ENCODE assay signal across 17 cellular contexts in the genomic region with DNA sequence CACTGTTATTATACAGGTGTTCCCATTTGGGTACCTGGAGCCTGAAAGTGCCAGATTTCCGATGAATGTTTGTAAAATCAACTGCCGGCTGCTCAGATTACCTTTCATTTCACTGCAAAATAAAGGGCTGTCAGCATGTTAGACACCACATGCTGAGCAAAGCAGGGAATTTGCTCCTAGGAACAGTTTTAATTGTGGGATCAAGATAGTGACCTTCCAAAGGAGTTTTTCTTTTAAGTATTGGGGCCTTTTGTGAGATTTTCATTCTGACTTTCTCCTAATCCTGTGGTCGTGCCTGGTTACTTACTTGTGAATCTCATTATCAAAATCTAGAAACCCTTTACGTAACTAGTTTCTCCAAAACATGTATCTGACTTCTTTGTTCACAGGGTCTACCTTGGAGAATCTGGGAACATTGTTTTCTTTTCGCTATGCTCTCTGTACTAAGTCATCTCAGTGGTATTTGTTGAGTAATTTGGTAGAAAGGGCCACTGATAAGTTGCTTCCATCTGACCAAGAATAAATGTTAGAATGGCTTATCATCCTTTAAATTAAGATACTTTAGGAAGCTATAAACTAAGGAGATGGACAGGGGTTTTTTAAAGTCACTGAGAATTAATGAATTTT. TPM values are rescaled to one million over a fixed set of nuclear protein-coding genes. Genes with fewer than 3 reads are reported as not detected.
A peak's percentile ranks its signal among the peaks of the same experiment; 100 is the strongest.
DNase-seq lines count a peak whose midpoint lies in the region; ATAC-seq and TF ChIP-seq lines count a peak whose summit lies in the region.
"Had no signal": no experiment of that assay in that cellular context is flagged by ENCODE, and none has a peak within 500 bp of the region (broad histone marks: within the 10 kb centered on the region; RNA-seq: fewer than 3 reads in every experiment).

No MANE protein-coding gene starts in this region.

- H3K79me2 ChIP-seq in mesendoderm (ENCODE audit: control insufficient read depth, insufficient read depth, low read length) = no peaks in the 10 kb centered on the region

- H4K8ac ChIP-seq in mesendoderm (ENCODE audit: low read depth, low read length) = no peak overlapping the region

- no peaks in the 10 kb centered on the region for H3K36me3 ChIP-seq in BLaER1 treated with 17β-estradiol and CSF1 and Interleukin-3, amounts not matched to agents 10 nM and 100 nM
- H3K36me3 ChIP-seq in mesendoderm (ENCODE audit: control insufficient read depth, insufficient read depth, low read length) = no peaks in the 10 kb centered on the region

- H3K9ac ChIP-seq in BLaER1 treated with 17β-estradiol and CSF1 and Interleukin-3, amounts not matched to agents 10 nM and 100 nM = peak overlapping the region in 1 of 11 experiments; percentile 16; a peak in 1 of 22 replicates
- H3K9ac ChIP-seq in mesendoderm (ENCODE audit: low read length) = no peak overlapping the region

- no peak overlapping the region for H3K27ac ChIP-seq in BLaER1 treated with 17β-estradiol and CSF1 and Interleukin-3, amounts not matched to agents 10 nM and 100 nM
- no peak overlapping the region for H3K27ac ChIP-seq in mesendoderm (ENCODE audit: low read depth, low read length)
- H3K27ac ChIP-seq: epithelial cell of prostate had no signal

- ATAC-seq in GM18873 (IDR thresholded peaks at IDR 0.05; ENCODE audit: low FRiP score, unreplicated experiment) (no peak), left ventricle myocardium superior (no peak)

- H3K9me3 ChIP-seq in BLaER1 treated with 17β-estradiol and CSF1 and Interleukin-3, amounts not matched to agents 10 nM and 100 nM (replicated peaks in 1 of 11) = no peaks in the 10 kb centered on the region

- peak; percentile 78 for DNase-seq in NCI-H146 (lab: John Stamatoyannopoulos, UW)
- peak; percentile 58 to 81 for DNase-seq in cardiac fibroblast (ENCODE audit: low read depth in 2 of 2)
- peak; percentile 60 for DNase-seq in mesendoderm
- no peak for DNase-seq in SKM-1 treated with dmso at 0.1 percent for 144 hours (lab: John Stamatoyannopoulos, UW; ENCODE audit: unreplicated experiment)
- no peak for DNase-seq in mesenteric fat pad (ENCODE audit: low spot score)
- DNase-seq in left ventricle myocardium superior = no peak
- DNase-seq: activated CD4-positive, alpha-beta T cell treated with anti-CD3 and anti-CD28 coated beads, Interleukin-2, amount 10 ng/mL, durations not matched to agents 7 days and 5 days; activated naive CD8-positive, alpha-beta T cell treated with anti-CD3 and anti-CD28 coated beads, Interleukin-2, amount 10 ng/mL, durations not matched to agents 7 days and 5 days; activated T-cell treated with anti-CD3 and anti-CD28 coated beads, Interleukin-2, amount 50 U/mL, for 1 hour; hippocampal formation; KBM-7; NCI-H1105; NCI-H345 had no signal

- no peak overlapping the region for H3K18ac ChIP-seq in mesendoderm (ENCODE audit: low read length)

- intact Hi-C loops in left ventricle myocardium superior (cut with micrococcal nuclease) = no loop called here

- no peak overlapping the region for H3K56ac ChIP-seq in mesendoderm (ENCODE audit: low read length)

- no peak overlapping the region for H3K4me3 ChIP-seq in BLaER1 treated with 17β-estradiol and CSF1 and Interleukin-3, amounts not matched to agents 10 nM and 100 nM
- H3K4me3 ChIP-seq in cardiac fibroblast (replicated peaks in 1 of 2; ENCODE audit: low read depth in 2 of 2, low read length in 2 of 2) (no peak overlapping the region), mesendoderm (ENCODE audit: low read length) (no peak overlapping the region)

- no peak overlapping the region for H4K5ac ChIP-seq in mesendoderm (ENCODE audit: low read length)

- peaks cover 19 to 63% (median 33%) of the 10 kb centered on the region in 10 experiments for H3K4me1 ChIP-seq in BLaER1 treated with 17β-estradiol and CSF1 and Interleukin-3, amounts not matched to agents 10 nM and 100 nM
- peaks cover 2% of the 10 kb centered on the region for H3K4me1 ChIP-seq in mesendoderm (ENCODE audit: control insufficient read depth, low read depth, low read length)

- no peak overlapping the region for H2BK15ac ChIP-seq in mesendoderm (replicated peaks; ENCODE audit: low read depth)

- H3K23ac ChIP-seq in mesendoderm (ENCODE audit: low read length) = no peak overlapping the region

- H2BK120ac ChIP-seq in mesendoderm (ENCODE audit: low read depth, low read length) = no peak overlapping the region

- no peak overlapping the region for H3K4ac ChIP-seq in mesendoderm (ENCODE audit: low read depth, low read length)

- peak overlapping the region in 7 of 11 experiments; percentile 55 to 82 (median 70); a peak in 13 of 22 replicates for H3K4me2 ChIP-seq in BLaER1 treated with 17β-estradiol and CSF1 and Interleukin-3, amounts not matched to agents 10 nM and 100 nM
- H3K4me2 ChIP-seq in mesendoderm (ENCODE audit: low read length) = no peak overlapping the region

- peaks cover 0 to 16% (median 0%) of the 10 kb centered on the region in 11 experiments; a peak in 1 of 22 replicates for H3K27me3 ChIP-seq in BLaER1 treated with 17β-estradiol and CSF1 and Interleukin-3, amounts not matched to agents 10 nM and 100 nM
- no peaks in the 10 kb centered on the region for H3K27me3 ChIP-seq in mesendoderm (ENCODE audit: insufficient read depth, low read length, poor library complexity)

- no peaks in the 10 kb centered on the region for H3K79me1 ChIP-seq in mesendoderm (ENCODE audit: low read length)

- H2AK5ac ChIP-seq in mesendoderm (ENCODE audit: low read length) = no peak overlapping the region

- TF ChIP-seq CTCF in cardiac fibroblast (IDR thresholded peaks at IDR 0.05; ENCODE audit: low read depth, low read length) = no peak

- no peak overlapping the region for H2BK5ac ChIP-seq in mesendoderm (ENCODE audit: low read length)

- no peaks in the 10 kb centered on the region; a peak in 1 of 22 replicates for H4K20me1 ChIP-seq in BLaER1 treated with 17β-estradiol and CSF1 and Interleukin-3, amounts not matched to agents 10 nM and 100 nM

- WGBS in mesendoderm (ENCODE audit: extremely low coverage, insufficient coverage, low lambda C conversion rate) = no CpG with 5 or more reads among the region's 5 CpGs

RNA-seq across cellular contexts. Expression of a gene that starts 40.8 kb away (rescaled TPM):
- polyA plus RNA-seq in mesendoderm (2013, experiment 1 of 2) = not detected
- not detected for polyA plus RNA-seq in mesendoderm (2013, experiment 2 of 2)
- total RNA-seq in mesenteric fat pad (not detected), left ventricle myocardium superior (not detected)
- total RNA-seq: activated CD4-positive, alpha-beta T cell treated with anti-CD3 and anti-CD28 coated beads, Interleukin-2, amount 10 ng/mL, durations not matched to agents 7 days and 5 days; activated naive CD8-positive, alpha-beta T cell treated with anti-CD3 and anti-CD28 coated beads, Interleukin-2, amount 10 ng/mL, durations not matched to agents 7 days and 5 days; posterior vena cava had no signal

Comparison
In these comparisons a context has a peak if more than half of its experiments do, and no peak if none do; other contexts are left out.
1. DNase-seq: peak in NCI-H146 (single experiment), cardiac fibroblast (2 of 2) and mesendoderm (single experiment); none in SKM-1 treated with dmso at 0.1 percent for 144 hours (single experiment), mesenteric fat pad (single experiment) and left ventricle myocardium superior (single experiment).